1 cellular context compared by ENCODE assay signal in genomic region chr11:63986156-63986931, GRCh38.
A peak's percentile ranks its signal among the peaks of the same experiment; 100 is the strongest.
TF ChIP-seq lines count a peak whose summit lies in the region.

TSS of gene OTUB1 (plus strand) at chr11:63986438. CDS start at chr11:63986457, 19 bp downstream.

TF ChIP-seq in HepG2, 621 proteins besides CTCF, POLR2A, EP300 and RAD21 (continued from another document and continues in another):
- TF ChIP-seq PAXIP1 (CRISPR knock-in tag; conservative IDR thresholded peaks at IDR 0.05) (peak; percentile 36), FOXC1 (CRISPR knock-in tag; IDR thresholded peaks at IDR 0.05; ENCODE audit: borderline replicate concordance) (peak; percentile 54; the same call in 1 of the 2 replicates), ZNF430 (CRISPR knock-in tag; IDR thresholded peaks at IDR 0.05) (peak; percentile 85), SIN3A (IDR thresholded peaks at IDR 0.05; ENCODE audit: borderline replicate concordance, low read depth, low read length) (peak; percentile 93; the same call in 1 of the 2 replicates), ZNF747 (CRISPR knock-in tag; IDR thresholded peaks at IDR 0.05; ENCODE audit: borderline replicate concordance) (peak; percentile 74; the same call in 1 of the 2 replicates), ZGPAT (CRISPR knock-in tag; IDR thresholded peaks at IDR 0.05) (peak; percentile 99), ZFP91 (CRISPR knock-in tag; IDR thresholded peaks at IDR 0.05; ENCODE audit: borderline replicate concordance) (peak; percentile 94; the same call in 1 of the 2 replicates), AFF4 (CRISPR knock-in tag; IDR thresholded peaks at IDR 0.05) (no peak), NCOA5 (CRISPR knock-in tag; IDR thresholded peaks at IDR 0.05) (no peak), ZNF792 (CRISPR knock-in tag; IDR thresholded peaks at IDR 0.05) (peak; percentile 73), IRF9 (CRISPR knock-in tag; IDR thresholded peaks at IDR 0.05; ENCODE audit: borderline replicate concordance) (peak; percentile 94; the same call in 1 of the 2 replicates), ARID3A (IDR thresholded peaks at IDR 0.05; ENCODE audit: low read depth, low read length) (no peak), ATF7-NPFF (CRISPR knock-in tag; IDR thresholded peaks at IDR 0.05; ENCODE audit: low read depth) (peak; percentile 84), ZNF703 (CRISPR knock-in tag; IDR thresholded peaks at IDR 0.05; ENCODE audit: borderline replicate concordance) (no peak), ZNF317 (CRISPR knock-in tag; IDR thresholded peaks at IDR 0.05) (peak; percentile 71; the same call in 1 of the 2 replicates), TBX3 (IDR thresholded peaks at IDR 0.05; ENCODE audit: borderline replicate concordance) (no peak), MED13 (CRISPR knock-in tag; IDR thresholded peaks at IDR 0.05) (peak; percentile 85), BCLAF1 (IDR thresholded peaks at IDR 0.05) (no peak), DNMT1 (CRISPR knock-in tag; IDR thresholded peaks at IDR 0.05) (peak; percentile 91), ZNF441 (CRISPR knock-in tag; IDR thresholded peaks at IDR 0.05; ENCODE audit: borderline replicate concordance) (no peak; the same call in 1 of the 2 replicates), HBP1 (CRISPR knock-in tag; IDR thresholded peaks at IDR 0.05; ENCODE audit: low read depth) (peak; percentile 33; the same call in 1 of the 2 replicates), ZNF503 (CRISPR knock-in tag; IDR thresholded peaks at IDR 0.05) (no peak; the same call in 1 of the 2 replicates), ARNT (IDR thresholded peaks at IDR 0.05) (no peak), IKZF1 (IDR thresholded peaks at IDR 0.05) (no peak), CENPBD1 (CRISPR knock-in tag; IDR thresholded peaks at IDR 0.05; ENCODE audit: borderline replicate concordance, low read depth) (no peak; the same call in 1 of the 2 replicates), THAP9 (CRISPR knock-in tag; IDR thresholded peaks at IDR 0.05; ENCODE audit: borderline replicate concordance) (peak; percentile 97)
